12 cellular contexts compared by ENCODE assay signal in genomic region chr10:102758226-102758932, GRCh38. TPM values are rescaled to one million over a fixed set of nuclear protein-coding genes. Genes with fewer than 3 reads are reported as not detected.
DNase-seq lines count a peak whose midpoint lies in the region; ATAC-seq and TF ChIP-seq lines count a peak whose summit lies in the region.
"Had no signal": no experiment of that assay in that cellular context is flagged by ENCODE, and none has a peak within 500 bp of the region (broad histone marks: within the 10 kb centered on the region; RNA-seq: fewer than 3 reads in every experiment).

No MANE protein-coding gene starts in this region.

- H3K27me3 ChIP-seq in WERI-Rb-1 (ENCODE audit: insufficient read depth, low read depth, severe bottlenecking): no peaks in the 10 kb centered on the region

- no peak for TF ChIP-seq CTCF in WERI-Rb-1 (IDR thresholded peaks at IDR 0.05; ENCODE audit: low read depth, low read length)

- peak overlapping the region in 1 of 2 donors; percentile 44 for H3K27ac Mint-ChIP-seq in T-cell
- H3K27ac Mint-ChIP-seq in stimulated activated memory B cell treated with anti-CD40 and anti-IgM and Interleukin-4, amounts not matched to agents 10 μg/mL and 1 μg/mL and 100 μg/mL, for 72 hours: peak overlapping the region; percentile 5
- H3K27ac Mint-ChIP-seq: H9 had no signal

- H3K36me3 Mint-ChIP-seq in T-cell: peaks cover 30% of the 10 kb centered on the region
- peaks cover 30% of the 10 kb centered on the region for H3K36me3 Mint-ChIP-seq in stimulated activated memory B cell treated with anti-CD40 and anti-IgM and Interleukin-4, amounts not matched to agents 10 μg/mL and 1 μg/mL and 100 μg/mL, for 72 hours

- H3K4me3 ChIP-seq in WERI-Rb-1 (ENCODE audit: low read depth, low read length): no peak overlapping the region

- no peaks in the 10 kb centered on the region for H3K27me3 Mint-ChIP-seq in T-cell
- no peaks in the 10 kb centered on the region for H3K27me3 Mint-ChIP-seq in stimulated activated memory B cell treated with anti-CD40 and anti-IgM and Interleukin-4, amounts not matched to agents 10 μg/mL and 1 μg/mL and 100 μg/mL, for 72 hours
- H3K27me3 Mint-ChIP-seq: naive B cell had no signal

- CTCF ChIA-PET in T-cell (lab: Charles Lee): no interaction called here

- H3K36me3 ChIP-seq in WERI-Rb-1: no peaks in the 10 kb centered on the region

- H3K4me3 Mint-ChIP-seq in T-cell: peak overlapping the region in 2 of 3 donors; percentile 1 to 9
- H3K4me3 Mint-ChIP-seq in stimulated activated memory B cell treated with anti-CD40 and anti-IgM and Interleukin-4, amounts not matched to agents 10 μg/mL and 1 μg/mL and 100 μg/mL, for 72 hours: no peak overlapping the region
- H3K4me3 Mint-ChIP-seq: H9 had no signal

- H3K9me3 Mint-ChIP-seq in T-cell: no peaks in the 10 kb centered on the region
- peaks cover 3% of the 10 kb centered on the region for H3K9me3 Mint-ChIP-seq in stimulated activated memory B cell treated with anti-CD40 and anti-IgM and Interleukin-4, amounts not matched to agents 10 μg/mL and 1 μg/mL and 100 μg/mL, for 72 hours
- H3K9me3 Mint-ChIP-seq: H9 had no signal

- ATAC-seq in T-cell (replicated peaks in 1 of 4): no peak
- ATAC-seq in stimulated activated memory B cell treated with anti-CD40 and anti-IgM and Interleukin-4, amounts not matched to agents 10 μg/mL and 1 μg/mL and 100 μg/mL, for 72 hours: no peak
- ATAC-seq: PC-3 had no signal

- no peak for TF ChIP-seq POLR2A in erythroblast (IDR thresholded peaks at IDR 0.05; ENCODE audit: low read length)

- DNase-seq in HK-2 (ENCODE audit: unreplicated experiment) (peak; percentile 34), T-cell (no peak), left kidney (ENCODE audit: low read depth, low spot score) (peak; percentile 95), WERI-Rb-1 (no peak), retina (no peak), erythroblast (lab: John Stamatoyannopoulos, UW) (no peak)
- DNase-seq: activated effector memory CD4-positive, alpha-beta T cell treated with Interleukin-2 at 50 U/mL for 16 hours; H9; naive B cell; PC-3; stimulated activated CD4-positive, alpha-beta T cell treated with anti-CD3 and anti-CD28 coated beads, Interleukin-4, amount 100 ng/mL, for 24 hours had no signal

- H3K4me1 Mint-ChIP-seq in T-cell: peaks cover 39 to 49% (median 49%) of the 10 kb centered on the region in 3 donors
- peaks cover 35% of the 10 kb centered on the region for H3K4me1 Mint-ChIP-seq in stimulated activated memory B cell treated with anti-CD40 and anti-IgM and Interleukin-4, amounts not matched to agents 10 μg/mL and 1 μg/mL and 100 μg/mL, for 72 hours

- no peak overlapping the region for H3K27ac ChIP-seq in WERI-Rb-1

- POLR2A ChIA-PET in T-cell (lab: Charles Lee): no interaction called here

- no peaks in the 10 kb centered on the region for H3K9me3 ChIP-seq in WERI-Rb-1 (ENCODE audit: severe bottlenecking)

RNA-seq across cellular contexts. Expression of gene WBP1L, which starts 14.6 kb away (rescaled TPM):
- 10 to 100 TPM; 20.0 to 38.5 (median 33.0) TPM for total RNA-seq in T-cell

RNA-seq across cellular contexts. Expression of gene SFXN2, which starts 43.9 kb away (rescaled TPM):
- total RNA-seq in T-cell: 10 to 100 TPM in 4 of 5 donors, 1 to 10 TPM in 1; 9.2 to 32.6 (median 22.6) TPM

RNA-seq across cellular contexts. Expression of gene ARL3, which starts 44.2 kb away (rescaled TPM):
- total RNA-seq in T-cell: 1 to 10 TPM; 2.7 to 5.0 (median 3.5) TPM

Comparison
In these comparisons a context has a peak if more than half of its experiments do, and no peak if none do; other contexts are left out.
1. DNase-seq: peak in HK-2 (single experiment) and left kidney (single experiment); none in T-cell (0 of 34), WERI-Rb-1 (single experiment), retina (single experiment) and erythroblast (0 of 2).